10 cellular contexts compared by ENCODE assay signal in the genomic region with DNA sequence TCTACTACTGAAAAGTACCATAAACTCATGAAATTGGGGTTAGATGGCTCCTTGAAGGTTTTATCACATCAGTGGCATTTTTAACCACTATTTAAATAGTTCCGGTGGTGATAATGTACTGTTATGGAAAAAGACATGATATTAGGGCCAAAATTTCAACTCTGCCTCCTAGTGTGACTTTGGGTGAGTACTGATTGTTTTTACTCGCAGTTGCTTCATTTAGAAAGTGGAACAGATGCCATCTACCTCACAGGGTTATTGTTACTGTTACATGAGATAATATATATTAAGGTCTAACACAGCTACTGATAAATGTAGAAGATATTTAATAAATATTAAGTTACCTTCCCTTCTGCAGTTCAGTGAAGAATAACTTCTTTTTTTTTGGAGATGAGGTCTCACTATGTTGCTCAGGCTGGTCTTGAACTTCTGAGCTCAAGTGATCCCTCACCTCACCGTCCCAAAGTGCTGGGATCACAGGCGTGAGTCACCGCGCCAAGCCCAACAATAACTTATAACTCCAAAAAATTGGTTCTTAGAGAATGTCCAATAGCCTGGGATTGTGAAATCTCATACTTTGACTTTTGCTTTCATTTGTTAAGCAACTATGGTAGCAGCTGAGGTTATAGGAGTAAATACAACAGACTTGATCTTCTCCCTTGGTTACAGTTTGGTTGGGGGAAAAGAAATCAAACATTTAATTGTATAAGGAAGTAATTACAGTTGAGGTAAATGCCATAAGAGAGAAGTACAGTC. TPM values are rescaled to one million over a fixed set of nuclear protein-coding genes. Genes with fewer than 3 reads are reported as not detected.
A peak's percentile ranks its signal among the peaks of the same experiment; 100 is the strongest.
DNase-seq lines count a peak whose midpoint lies in the region; ATAC-seq and TF ChIP-seq lines count a peak whose summit lies in the region.
"Had no signal": no experiment of that assay in that cellular context is flagged by ENCODE, and none has a peak within 500 bp of the region (broad histone marks: within the 10 kb centered on the region; RNA-seq: fewer than 3 reads in every experiment).

No MANE protein-coding gene starts in this region.

- peaks cover 84 to 88% of the 10 kb centered on the region in 2 donors for H3K4me1 ChIP-seq in gastrocnemius medialis

- TF ChIP-seq POLR2A in gastrocnemius medialis (IDR thresholded peaks at IDR 0.05), result no peak

- H3K27ac ChIP-seq in gastrocnemius medialis, result peak overlapping the region; percentile 35 to 67 (median 46)
- H3K27ac ChIP-seq: neural progenitor cell had no signal

- H3K27me3 ChIP-seq in gastrocnemius medialis, result no peaks in the 10 kb centered on the region
- H3K27me3 ChIP-seq: neural progenitor cell had no signal

- intact Hi-C loops in gastrocnemius medialis (cut with DNase I; ENCODE audit: low total_unique reads), result no loop called here

- H3K4me3 ChIP-seq in foreskin fibroblast (ENCODE audit: low read depth in 1 of 2, low read length in 2 of 2) (no peak overlapping the region), gastrocnemius medialis (no peak overlapping the region)
- H3K4me3 ChIP-seq: neural progenitor cell had no signal

- TF ChIP-seq CTCF in foreskin fibroblast (IDR thresholded peaks at IDR 0.05; ENCODE audit: low read depth, low read length) (no peak), gastrocnemius medialis (IDR thresholded peaks at IDR 0.05 in 4 of 5, conservative IDR thresholded peaks at IDR 0.05 in 1 of 5) (no peak)

- DNase-seq in NOMO-1 treated with dmso at 0.1 percent for 144 hours (lab: John Stamatoyannopoulos, UW; ENCODE audit: unreplicated experiment), result peak; percentile 46
- DNase-seq in foreskin fibroblast, result peak; percentile 26 to 65
- no peak for DNase-seq in gastrocnemius medialis
- DNase-seq in KG1 (lab: John Stamatoyannopoulos, UW), result no peak
- DNase-seq in GDM1 (lab: John Stamatoyannopoulos, UW), result no peak
- no peak for DNase-seq in NCI-H510A (lab: John Stamatoyannopoulos, UW)
- DNase-seq: substantia nigra had no signal

- H3K36me3 ChIP-seq in gastrocnemius medialis, result no peaks in the 10 kb centered on the region
- H3K36me3 ChIP-seq: neural progenitor cell had no signal

- in situ Hi-C loops in gastrocnemius medialis (cut with MboI; ENCODE audit: low sequenced_read_pairs in 4 of 4), result no loop called here

- ATAC-seq in GM18498 (IDR thresholded peaks at IDR 0.05; ENCODE audit: unreplicated experiment) (peak; percentile 47), gastrocnemius medialis (peak in 1 of 2 donors; percentile 42), HG03039 (IDR thresholded peaks at IDR 0.05; ENCODE audit: unreplicated experiment) (no peak)

- H3K9me3 ChIP-seq in gastrocnemius medialis, result no peaks in the 10 kb centered on the region

RNA-seq across cellular contexts. Expression of a gene that starts 48.3 kb away (rescaled TPM):
- 100 to 1,000 TPM in 2 of 4 donors, 10 to 100 TPM in 2; 66.9 to 128 (median 107) TPM for total RNA-seq in gastrocnemius medialis

Comparison
In these comparisons a context has a peak if more than half of its experiments do, and no peak if none do; other contexts are left out.
1. DNase-seq: peak in NOMO-1 treated with dmso at 0.1 percent for 144 hours (single experiment) and foreskin fibroblast (2 of 2); none in gastrocnemius medialis (0 of 2), KG1 (single experiment), GDM1 (single experiment) and NCI-H510A (single experiment).